Comparison of ENCODE assay signal across 20 cellular contexts in the genomic region with DNA sequence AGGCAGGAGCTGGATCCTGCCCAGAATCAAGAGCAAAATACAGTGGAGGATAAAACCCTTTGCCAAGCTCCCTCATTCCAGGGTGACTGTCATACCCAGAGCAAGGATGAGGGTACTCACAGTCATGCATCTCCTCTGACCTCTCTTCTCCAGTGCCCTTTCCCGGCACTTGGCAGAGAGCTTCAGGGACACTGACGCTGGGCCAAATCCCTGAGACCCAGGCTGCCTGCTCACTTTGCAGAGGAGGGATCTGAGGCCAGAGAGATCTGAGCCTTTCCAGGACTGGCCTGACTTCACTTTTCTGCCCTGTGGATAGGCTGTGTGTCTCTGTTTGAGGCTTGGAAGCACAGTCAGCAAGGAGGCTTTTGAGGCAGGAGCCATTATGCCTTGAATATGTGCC.
DNase-seq lines count a peak whose midpoint lies in the region; ATAC-seq and TF ChIP-seq lines count a peak whose summit lies in the region.
"Had no signal": no experiment of that assay in that cellular context is flagged by ENCODE, and none has a peak within 500 bp of the region (broad histone marks: within the 10 kb centered on the region; RNA-seq: fewer than 3 reads in every experiment).

No MANE protein-coding gene starts in this region.

- H3K4me3 ChIP-seq in left ventricle myocardium inferior (no peak overlapping the region), osteoblast (ENCODE audit: insufficient read depth, low read length) (no peak overlapping the region)
- H3K4me3 ChIP-seq: BLaER1, GM12878, GM23248 had no signal

- no peak for TF ChIP-seq CTCF in left ventricle myocardium inferior (IDR thresholded peaks at IDR 0.05; ENCODE audit: borderline replicate concordance)
- no peak for TF ChIP-seq CTCF in osteoblast (IDR thresholded peaks at IDR 0.05; ENCODE audit: extremely low read depth, low read depth, low read length)

- H2AFZ ChIP-seq in osteoblast (ENCODE audit: low read length), result no peak overlapping the region
- H2AFZ ChIP-seq: GM23248 had no signal

- H3K4me1 ChIP-seq in left ventricle myocardium inferior (peaks cover 10% of the 10 kb centered on the region), osteoblast (ENCODE audit: insufficient read depth, low read length) (no peaks in the 10 kb centered on the region)
- H3K4me1 ChIP-seq: BLaER1 had no signal

- DNase-seq in Right ventricle myocardium inferior (ENCODE audit: missing footprints) (no peak), cardiac septum (ENCODE audit: low spot score) (no peak), left ventricle myocardium inferior (peak; percentile 33), osteoblast (ENCODE audit: insufficient read length, low spot score, missing footprints) (peak; percentile 69), NCI-H1694 (lab: John Stamatoyannopoulos, UW) (no peak)
- no peak for DNase-seq in NK-92 treated with Interleukin-12 subunit alpha and Interleukin-12 subunit beta, amount 100 ng/mL, for 24 hours (lab: John Stamatoyannopoulos, UW)
- DNase-seq: CD4-positive, CD25-positive, alpha-beta regulatory T cell; CD8-positive, alpha-beta memory T cell; DMS 273 treated with DMSO at 0.1 percent for 48 hours; DMS79; EL; GDM1; GM23248; H7; HCEC 1CT had no signal

- H3K27me3 ChIP-seq in left ventricle myocardium inferior (ENCODE audit: low read depth) (peaks cover 4% of the 10 kb centered on the region), osteoblast (ENCODE audit: insufficient read depth, low read length) (no peaks in the 10 kb centered on the region)
- H3K27me3 ChIP-seq: BLaER1 had no signal

- H3K27ac ChIP-seq in left ventricle myocardium inferior (replicated peaks) (no peak overlapping the region), osteoblast (ENCODE audit: low read depth, low read length) (no peak overlapping the region)
- H3K27ac ChIP-seq: 22Rv1, BLaER1, C4-2B, GM23248 had no signal

- intact Hi-C loops in Right ventricle myocardium inferior (cut with DNase I), result no loop called here
- intact Hi-C loops in cardiac septum (cut with DNase I), result no loop called here
- intact Hi-C loops in left ventricle myocardium inferior (cut with micrococcal nuclease), result no loop called here

- no peaks in the 10 kb centered on the region for H3K79me2 ChIP-seq in osteoblast (ENCODE audit: insufficient read depth, low read length)

- no peaks in the 10 kb centered on the region for H3K36me3 ChIP-seq in left ventricle myocardium inferior
- H3K36me3 ChIP-seq in osteoblast (ENCODE audit: insufficient read depth, low read length), result no peaks in the 10 kb centered on the region
- H3K36me3 ChIP-seq: BLaER1 had no signal

- no peak overlapping the region for H3K4me2 ChIP-seq in osteoblast (ENCODE audit: insufficient read depth, low read length)
- H3K4me2 ChIP-seq: BLaER1 had no signal

- H3K9me3 ChIP-seq in left ventricle myocardium inferior (replicated peaks) (no peaks in the 10 kb centered on the region), osteoblast (ENCODE audit: low read depth, low read length) (no peaks in the 10 kb centered on the region)
- H3K9me3 ChIP-seq: BLaER1 had no signal

- peak; percentile 49 for ATAC-seq in Right ventricle myocardium inferior
- no peak for ATAC-seq in HG02885 (IDR thresholded peaks at IDR 0.05; ENCODE audit: poor library complexity, unreplicated experiment)
- ATAC-seq: GM12878 had no signal

- no peaks in the 10 kb centered on the region for H4K20me1 ChIP-seq in osteoblast (ENCODE audit: insufficient read depth, low read length)
- H4K20me1 ChIP-seq: BLaER1 had no signal

Comparison
In these comparisons a context has a peak if more than half of its experiments do, and no peak if none do; other contexts are left out.
1. DNase-seq: peak in left ventricle myocardium inferior (single experiment) and osteoblast (single experiment); none in Right ventricle myocardium inferior (single experiment), cardiac septum (single experiment), NCI-H1694 (single experiment) and NK-92 treated with Interleukin-12 subunit alpha and Interleukin-12 subunit beta, amount 100 ng/mL, for 24 hours (single experiment).